In genomic region chr22:38257650-38258246, GRCh38 we compare ENCODE assay signal across 11 cellular contexts. TPM values are rescaled to one million over a fixed set of nuclear protein-coding genes. Genes with fewer than 3 reads are reported as not detected.
DNase-seq lines count a peak whose midpoint lies in the region; ATAC-seq, FAIRE-seq and TF ChIP-seq lines count a peak whose summit lies in the region.
"Had no signal": no experiment of that assay in that cellular context is flagged by ENCODE, and none has a peak within 500 bp of the region (broad histone marks: within the 10 kb centered on the region; RNA-seq: fewer than 3 reads in every experiment).

No MANE protein-coding gene starts in this region.

- H3K27me3 ChIP-seq in astrocyte (ENCODE audit: insufficient read depth, low read length): no peaks in the 10 kb centered on the region
- H3K27me3 ChIP-seq in lower lobe of right lung (ENCODE audit: low read depth): no peaks in the 10 kb centered on the region

- H3K9me3 Mint-ChIP-seq in astrocyte (ENCODE audit: unreplicated experiment) (no peaks in the 10 kb centered on the region), type B pancreatic cell (no peaks in the 10 kb centered on the region)

- peaks cover 79% of the 10 kb centered on the region for H4K20me1 ChIP-seq in astrocyte (ENCODE audit: insufficient read depth, low read length)

- no peak overlapping the region for H3K27ac Mint-ChIP-seq in astrocyte (ENCODE audit: unreplicated experiment)
- peak overlapping the region; percentile 76 for H3K27ac Mint-ChIP-seq in type B pancreatic cell

- DNase-seq in NCI-H2029 (lab: John Stamatoyannopoulos, UW) (peak; percentile 79), astrocyte (ENCODE audit: low read depth) (no peak), lower lobe of right lung (no peak), type B pancreatic cell (ENCODE audit: extremely low spot score, unreplicated experiment) (no peak), kidney glomerular epithelial cell (lab: John Stamatoyannopoulos, UW) (no peak), GM19238 (ENCODE audit: insufficient read length, low spot score) (no peak)
- DNase-seq: activated CD4-positive, CD25-positive, alpha-beta regulatory T cell; left cardiac atrium; NCI-H1694 had no signal

- peaks cover 33% of the 10 kb centered on the region for H3K4me1 ChIP-seq in astrocyte (ENCODE audit: insufficient read depth, low read length)
- H3K4me1 ChIP-seq in lower lobe of right lung: peaks cover 64% of the 10 kb centered on the region

- no peak for FAIRE-seq in astrocyte (lab: Jason Lieb, UNC)
- FAIRE-seq: bronchial epithelial cell had no signal

- no peak for TF ChIP-seq CTCF in astrocyte (IDR thresholded peaks at IDR 0.05; ENCODE audit: insufficient read depth, low read depth, low read length)
- no peak for TF ChIP-seq CTCF in lower lobe of right lung (IDR thresholded peaks at IDR 0.05)
- no peak for TF ChIP-seq CTCF in type B pancreatic cell (conservative IDR thresholded peaks at IDR 0.05)

- H3K79me2 ChIP-seq in astrocyte (ENCODE audit: insufficient read depth, low read length): peaks cover 97% of the 10 kb centered on the region

- H3K9ac ChIP-seq in astrocyte (ENCODE audit: low read length): peak overlapping the region; percentile 48

- no peaks in the 10 kb centered on the region for H3K27me3 Mint-ChIP-seq in astrocyte (ENCODE audit: low read depth, unreplicated experiment)
- H3K27me3 Mint-ChIP-seq in type B pancreatic cell: no peaks in the 10 kb centered on the region

- peak overlapping the region; percentile 66 for H3K4me2 ChIP-seq in astrocyte (ENCODE audit: low read length)

- peak overlapping the region; percentile 51 for H3K27ac ChIP-seq in astrocyte (ENCODE audit: low read depth, low read length)
- peak overlapping the region; percentile 80 for H3K27ac ChIP-seq in lower lobe of right lung

- H3K4me3 ChIP-seq in astrocyte (ENCODE audit: insufficient read depth, low read depth, low read length) (peak overlapping the region; percentile 26), lower lobe of right lung (no peak overlapping the region)

- ATAC-seq in lower lobe of right lung (no peak), HG02623 (IDR thresholded peaks at IDR 0.05; ENCODE audit: unreplicated experiment) (no peak)

- H3K36me3 Mint-ChIP-seq in astrocyte (ENCODE audit: low read depth, unreplicated experiment) (peaks cover 10% of the 10 kb centered on the region), type B pancreatic cell (no peaks in the 10 kb centered on the region)

- no peak overlapping the region for H3K4me3 Mint-ChIP-seq in astrocyte (ENCODE audit: unreplicated experiment)
- no peak overlapping the region for H3K4me3 Mint-ChIP-seq in type B pancreatic cell

- H3K4me1 Mint-ChIP-seq in astrocyte (ENCODE audit: low read depth, unreplicated experiment) (peaks cover 17% of the 10 kb centered on the region), type B pancreatic cell (ENCODE audit: unreplicated experiment) (peaks cover 42% of the 10 kb centered on the region)

- H3K9me3 ChIP-seq in astrocyte (ENCODE audit: insufficient read depth, low read depth, low read length): no peaks in the 10 kb centered on the region
- H3K9me3 ChIP-seq in lower lobe of right lung: no peaks in the 10 kb centered on the region

- intact Hi-C loops in lower lobe of right lung (cut with DNase I): no loop called here

- H3K36me3 ChIP-seq in astrocyte (ENCODE audit: insufficient read depth, low read length) (no peaks in the 10 kb centered on the region), lower lobe of right lung (no peaks in the 10 kb centered on the region)

- H2AFZ ChIP-seq in astrocyte (ENCODE audit: low read depth, low read length): no peak overlapping the region

RNA-seq across cellular contexts. Expression of gene TMEM184B, which starts 15.1 kb away (rescaled TPM):
- 109 and 114 TPM in 2 replicates for total RNA-seq in astrocyte
- total RNA-seq in lower lobe of right lung: 77.7 TPM
- total RNA-seq in type B pancreatic cell (ENCODE audit: low replicate concordance): 66.7 and 83.3 TPM in 2 replicates

RNA-seq across cellular contexts. Expression of gene MAFF, which starts 56.0 kb away (rescaled TPM):
- total RNA-seq in astrocyte: 12.0 and 18.2 TPM in 2 replicates
- 41.3 TPM for total RNA-seq in lower lobe of right lung
- total RNA-seq in type B pancreatic cell (ENCODE audit: low replicate concordance): 14.6 and 60.9 TPM in 2 replicates

RNA-seq across cellular contexts. Expression of gene CSNK1E, which starts 59.5 kb away (rescaled TPM):
- 157 and 171 TPM in 2 replicates for total RNA-seq in astrocyte
- 126 TPM for total RNA-seq in lower lobe of right lung
- 199 and 219 TPM in 2 replicates for total RNA-seq in type B pancreatic cell (ENCODE audit: low replicate concordance)
